In the genomic region with DNA sequence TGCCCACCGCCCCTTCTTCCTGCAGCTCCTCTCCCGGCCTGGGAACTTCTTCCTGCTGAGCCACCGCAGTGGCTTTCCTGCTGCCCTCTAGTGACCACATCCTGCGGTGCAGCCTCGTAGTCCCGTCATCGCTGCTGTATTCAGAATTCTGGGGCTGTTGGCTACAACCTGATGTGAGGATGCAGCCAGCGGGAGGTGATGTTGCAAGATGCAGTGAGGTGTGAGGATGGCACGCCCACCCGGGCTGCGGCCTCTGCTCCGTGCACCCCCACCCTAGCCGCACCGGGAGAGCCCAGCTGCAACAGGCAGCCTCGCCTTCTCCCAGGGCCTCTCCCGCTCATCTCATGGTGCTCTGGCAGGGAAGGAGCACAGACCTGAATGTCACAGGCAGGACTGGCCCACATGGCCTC, we compare ENCODE assay signal across 8 cellular contexts. TPM values are rescaled to one million over a fixed set of nuclear protein-coding genes. Genes with fewer than 3 reads are reported as not detected.
A peak's percentile ranks its signal among the peaks of the same experiment; 100 is the strongest.
DNase-seq lines count a peak whose midpoint lies in the region; ATAC-seq and TF ChIP-seq lines count a peak whose summit lies in the region.

No MANE protein-coding gene starts in this region.

- CTCF ChIA-PET in GM10248 (lab: Yijun Ruan, JAX) = interaction anchor here (0.7 to 6.4 kb wide), 34 partner anchors 9 to 316 kb away, joined by 3 to 48 read pairs (median 4); partner anchors contain the start of gene CHST1
- CTCF ChIA-PET in PC-3 (lab: Charles Lee) = interaction anchor here (0.6 to 1.5 kb wide), 3 partner anchors 18 to 284 kb away, joined by 4 to 9 read pairs (median 5); no protein-coding TSS in a partner anchor

- POLR2A ChIA-PET in GM10248 (lab: Yijun Ruan, JAX) = no interaction called here
- POLR2A ChIA-PET in PC-3 (lab: Charles Lee; ENCODE audit: unreplicated experiment) = no interaction called here

- no peak overlapping the region for H3K4me3 Mint-ChIP-seq in activated T-cell treated with anti-CD3 and anti-CD28 coated beads, Interleukin-2, amount 50 U/mL, for 72 hours
- peak overlapping the region; percentile 44 for H3K4me3 Mint-ChIP-seq in nephron progenitor cell

- H3K9me3 ChIP-seq in PC-3 (ENCODE audit: low read length) = no peaks in the 10 kb centered on the region

- H3K4me1 ChIP-seq in PC-3 (ENCODE audit: insufficient read depth, low read length) = no peaks in the 10 kb centered on the region

- H3K27ac Mint-ChIP-seq in activated T-cell treated with anti-CD3 and anti-CD28 coated beads, Interleukin-2, amount 50 U/mL, for 72 hours = no peak overlapping the region
- H3K27ac Mint-ChIP-seq in nephron progenitor cell = no peak overlapping the region

- no TSS peak for BruUV-seq in PC-3 (replicated peaks; lab: Mats Ljungman, UMichigan)

- DNase-seq in GM10248 (ENCODE audit: extremely low spot score) (peak; percentile 81), HuH-7 (ENCODE audit: low spot score) (peak; percentile 90), PC-3 (peak; percentile 73), fibroblast of peridontal ligament (ENCODE audit: extremely low read depth) (peak; percentile 44), nephron progenitor cell (peak; percentile 95), superior temporal gyrus (ENCODE audit: extremely low spot score) (peak; percentile 92)
- DNase-seq in activated T-cell treated with anti-CD3 and anti-CD28 coated beads, Interleukin-2, amount 50 U/mL, for 72 hours = peak; percentile 68 to 72

- no peaks in the 10 kb centered on the region for H3K36me3 ChIP-seq in PC-3 (ENCODE audit: low read depth, low read length)

- intact Hi-C loops in PC-3 (cut with micrococcal nuclease) = loop anchor here (1.0 kb wide), 1 partner anchor 284 kb away; no protein-coding TSS in a partner anchor

- peaks cover 40% of the 10 kb centered on the region for H3K27me3 Mint-ChIP-seq in activated T-cell treated with anti-CD3 and anti-CD28 coated beads, Interleukin-2, amount 50 U/mL, for 72 hours (ENCODE audit: low read depth)
- H3K27me3 Mint-ChIP-seq in nephron progenitor cell (ENCODE audit: low read depth, poor library complexity) = peaks cover 28% of the 10 kb centered on the region

- H3K9me3 Mint-ChIP-seq in activated T-cell treated with anti-CD3 and anti-CD28 coated beads, Interleukin-2, amount 50 U/mL, for 72 hours = no peaks in the 10 kb centered on the region
- H3K9me3 Mint-ChIP-seq in nephron progenitor cell = no peaks in the 10 kb centered on the region

- H3K9ac ChIP-seq in PC-3 (ENCODE audit: low read length) = no peak overlapping the region

- no peak overlapping the region for H2AFZ ChIP-seq in PC-3 (ENCODE audit: low read length)

- ATAC-seq in PC-3 (peak; percentile 88), GM18858 (IDR thresholded peaks at IDR 0.05; ENCODE audit: unreplicated experiment) (no peak)
- ATAC-seq in activated T-cell treated with anti-CD3 and anti-CD28 coated beads, Interleukin-2, amount 50 U/mL, for 72 hours (replicated peaks in 1 of 2) = peak; percentile 61 to 72

- peak; percentile 98 for TF ChIP-seq CTCF in GM10248 (IDR thresholded peaks at IDR 0.05; ENCODE audit: control extremely low read depth, extremely low read depth, low read depth, missing control alignments)
- peak; percentile 83 for TF ChIP-seq CTCF in PC-3 (conservative IDR thresholded peaks at IDR 0.05; ENCODE audit: low read depth, low read length)
- TF ChIP-seq CTCF in nephron progenitor cell (IDR thresholded peaks at IDR 0.05) = peak; percentile 92

- no peak overlapping the region for H3K27ac ChIP-seq in PC-3 (ENCODE audit: low read length)

- no peak overlapping the region for H3K4me3 ChIP-seq in PC-3 (ENCODE audit: low read length)

- no peak overlapping the region for H3K4me2 ChIP-seq in PC-3 (ENCODE audit: low read length)

- H3K36me3 Mint-ChIP-seq in activated T-cell treated with anti-CD3 and anti-CD28 coated beads, Interleukin-2, amount 50 U/mL, for 72 hours (ENCODE audit: insufficient read depth in 2 of 2) = no peaks in the 10 kb centered on the region
- H3K36me3 Mint-ChIP-seq in nephron progenitor cell (ENCODE audit: low read depth) = no peaks in the 10 kb centered on the region

- no peaks in the 10 kb centered on the region for H3K79me2 ChIP-seq in PC-3 (ENCODE audit: low read length)

- peaks cover 9% of the 10 kb centered on the region for H3K4me1 Mint-ChIP-seq in activated T-cell treated with anti-CD3 and anti-CD28 coated beads, Interleukin-2, amount 50 U/mL, for 72 hours (ENCODE audit: low read depth)
- H3K4me1 Mint-ChIP-seq in nephron progenitor cell = peaks cover 49% of the 10 kb centered on the region

- H3K9me2 ChIP-seq in PC-3 (replicated peaks; ENCODE audit: low read length) = no peaks in the 10 kb centered on the region

- no peaks in the 10 kb centered on the region for H3F3A ChIP-seq in PC-3 (ENCODE audit: low read length, unreplicated experiment)

- H4K20me1 ChIP-seq in PC-3 (ENCODE audit: low read length) = no peaks in the 10 kb centered on the region

- peaks cover 12% of the 10 kb centered on the region for H3K27me3 ChIP-seq in PC-3 (ENCODE audit: low read length)

RNA-seq across cellular contexts. Expression of gene CHST1, which starts 10.1 kb away (rescaled TPM):
- not detected in 2 replicates for total RNA-seq in PC-3 (2014; rRNA removed)
- under 1 TPM in 1 of 2 donors, not detected in 1; 0.10 TPM for total RNA-seq in activated T-cell treated with anti-CD3 and anti-CD28 coated beads, Interleukin-2, amount 50 U/mL, for 72 hours

Comparison
In these comparisons a context has a peak if more than half of its experiments do, and no peak if none do; other contexts are left out.
1. DNase-seq: peak in every context shown above with its lines; median percentile 95 in nephron progenitor cell; 92 in superior temporal gyrus; 90 in HuH-7; 81 in GM10248; 73 in PC-3; 70 in activated T-cell treated with anti-CD3 and anti-CD28 coated beads, Interleukin-2, amount 50 U/mL, for 72 hours; 44 in fibroblast of peridontal ligament.